In genomic region chr1:21289700-21290545, GRCh38 we compare ENCODE assay signal across 1 cellular context.
TF ChIP-seq lines count a peak whose summit lies in the region.

Gene ECE1, minus strand, starts transcription at chr1:21290463. Its CDS starts 49 bp downstream, at chr1:21290414.

TF ChIP-seq in H1, 55 proteins besides CTCF, POLR2A, EP300 and RAD21:
- TF ChIP-seq BCL11A (IDR thresholded peaks at IDR 0.05; ENCODE audit: low read depth in 2 of 2, low read length in 2 of 2): no peak
- no peak for TF ChIP-seq MAFK (IDR thresholded peaks at IDR 0.05; ENCODE audit: low read depth, low read length)
- TF ChIP-seq HDAC2 (IDR thresholded peaks at IDR 0.05; ENCODE audit: borderline replicate concordance in 1 of 2, low read depth in 2 of 2, low read length in 2 of 2): no peak
- TF ChIP-seq MAX (IDR thresholded peaks at IDR 0.05): peak; percentile 14
- TF ChIP-seq CTBP2 (IDR thresholded peaks at IDR 0.05; ENCODE audit: borderline replicate concordance, insufficient read depth, insufficient read length, low read length): no peak
- TF ChIP-seq TCF12 (IDR thresholded peaks at IDR 0.05; ENCODE audit: low read depth, low read length): no peak
- peak; percentile 54 for TF ChIP-seq ASH2L (IDR thresholded peaks at IDR 0.05; ENCODE audit: low read length)
- TF ChIP-seq CBX5 (IDR thresholded peaks at IDR 0.05; ENCODE audit: low read depth, low read length): no peak
- no peak for TF ChIP-seq ATF3 (IDR thresholded peaks at IDR 0.05; ENCODE audit: insufficient read depth, low read depth, low read length)
- TF ChIP-seq KDM1A (IDR thresholded peaks at IDR 0.05; ENCODE audit: borderline replicate concordance, low read length): no peak
- TF ChIP-seq SP4 (IDR thresholded peaks at IDR 0.05; ENCODE audit: low read length): no peak
- no peak for TF ChIP-seq JUND (IDR thresholded peaks at IDR 0.05; ENCODE audit: low read length)
- no peak for TF ChIP-seq CHD7 (IDR thresholded peaks at IDR 0.05; ENCODE audit: insufficient replicate concordance, low read length)
- TF ChIP-seq SP2 (IDR thresholded peaks at IDR 0.05; ENCODE audit: low read length): no peak
- TF ChIP-seq KDM4A (IDR thresholded peaks at IDR 0.05; ENCODE audit: low read depth, low read length, severe bottlenecking): peak; percentile 61
- no peak for TF ChIP-seq KDM5A (IDR thresholded peaks at IDR 0.05; ENCODE audit: low read length)
- TF ChIP-seq GTF2F1 (IDR thresholded peaks at IDR 0.05; ENCODE audit: borderline replicate concordance, low read depth, low read length): no peak
- no peak for TF ChIP-seq SIRT6 (IDR thresholded peaks at IDR 0.05; ENCODE audit: low read length)
- TF ChIP-seq PHF8 (conservative IDR thresholded peaks at IDR 0.05; ENCODE audit: low read depth, low read length): peak; percentile 30; the same call in 1 of the 2 replicates
- TF ChIP-seq CEBPB (IDR thresholded peaks at IDR 0.05; ENCODE audit: low read depth, low read length): no peak
- TF ChIP-seq JUN (IDR thresholded peaks at IDR 0.05; ENCODE audit: low read depth, low read length): no peak
- no peak for TF ChIP-seq POLR2AphosphoS5 (IDR thresholded peaks at IDR 0.05; ENCODE audit: low read depth, low read length)
- TF ChIP-seq GABPA (IDR thresholded peaks at IDR 0.05; ENCODE audit: borderline replicate concordance, insufficient read depth, low read length): no peak
- 0 out of 4 replicates have a peak, but pooled peaks of 1 of the 2 experiments have one; percentile 28 for TF ChIP-seq SIN3A (conservative IDR thresholded peaks at IDR 0.05 in 1 of 2, IDR thresholded peaks at IDR 0.05 in 1 of 2; ENCODE audit: low read depth in 1 of 2, low read length in 2 of 2)
- TF ChIP-seq TAF1 (IDR thresholded peaks at IDR 0.05; ENCODE audit: low read depth, low read length): peak; percentile 33; the same call in 1 of the 2 replicates
- TF ChIP-seq SUZ12 (IDR thresholded peaks at IDR 0.05; ENCODE audit: low read length): no peak
- no peak for TF ChIP-seq E2F6 (IDR thresholded peaks at IDR 0.05)
- no peak for TF ChIP-seq CREB1 (IDR thresholded peaks at IDR 0.05)
- TF ChIP-seq EZH2 (IDR thresholded peaks at IDR 0.05; ENCODE audit: low read depth, low read length, severe bottlenecking): no peak
- TF ChIP-seq TBP (IDR thresholded peaks at IDR 0.05; ENCODE audit: low read depth, low read length): no peak
- no peak for TF ChIP-seq BRCA1 (IDR thresholded peaks at IDR 0.05; ENCODE audit: low read depth, low read length)
- TF ChIP-seq BACH1 (IDR thresholded peaks at IDR 0.05; ENCODE audit: low read length): peak; percentile 33; the same call in 1 of the 2 replicates
- no peak for TF ChIP-seq SP1 (IDR thresholded peaks at IDR 0.05; ENCODE audit: low read depth, low read length)
- TF ChIP-seq NRF1 (IDR thresholded peaks at IDR 0.05; ENCODE audit: low read depth, low read length): peak; percentile 56
- TF ChIP-seq HDAC6 (IDR thresholded peaks at IDR 0.05; ENCODE audit: low read depth, low read length): no peak
